8 cellular contexts compared by ENCODE assay signal in the genomic region with DNA sequence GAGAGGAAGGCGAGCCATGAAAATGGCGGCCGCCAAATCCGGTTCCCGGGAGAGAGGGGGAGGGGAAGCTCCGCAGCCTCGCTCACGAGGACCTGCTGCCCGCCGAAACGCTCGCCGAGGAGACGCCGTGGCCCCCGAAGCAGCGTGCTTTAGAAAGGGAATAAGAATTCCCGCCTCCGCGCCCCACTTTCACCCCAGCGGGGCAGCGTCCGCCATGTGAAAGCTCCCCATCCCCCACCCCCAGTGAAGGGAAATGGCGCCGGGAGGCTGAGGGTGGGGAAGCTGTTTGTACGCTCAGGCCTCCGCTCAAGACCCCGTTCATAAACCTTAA.
DNase-seq lines count a peak whose midpoint lies in the region; TF ChIP-seq lines count a peak whose summit lies in the region.

No MANE protein-coding gene starts in this region.

- TF ChIP-seq CTCF in HFF-Myc (IDR thresholded peaks at IDR 0.05; ENCODE audit: low read depth, low read length, missing control alignments), result no peak

- peak overlapping the region; percentile 87 for H3K4me3 ChIP-seq in HFF-Myc (replicated peaks; ENCODE audit: low read depth, low read length)

- DNase-seq in COR-L47 (lab: John Stamatoyannopoulos, UW) (peak; percentile 58), HFF-Myc (ENCODE audit: extremely low read depth, low read depth) (no peak), NCI-H446 treated with DMSO at 0.1 percent for 48 hours (lab: John Stamatoyannopoulos, UW) (peak; percentile 55), midbrain (lab: John Stamatoyannopoulos, UW) (peak; percentile 85), cerebellar nuclear complex (lab: John Stamatoyannopoulos, UW) (no peak)
- DNase-seq in activated CD8-positive, alpha-beta memory T cell treated with anti-CD3 and anti-CD28 coated beads for 24 hours, result peak; percentile 94
- DNase-seq in effector CD8-positive, alpha-beta T cell (lab: John Stamatoyannopoulos, UW), result peak; percentile 70
- peak; percentile 59 to 62 for DNase-seq in stimulated activated CD8-positive, alpha-beta memory T cell treated with anti-CD3 and anti-CD28 coated beads, Interleukin-15, amount 100 ng/mL, for 48 hours (ENCODE audit: low read depth in 2 of 2)

Comparison
In these comparisons a context has a peak if more than half of its experiments do, and no peak if none do; other contexts are left out.
1. DNase-seq: peak in COR-L47 (single experiment), NCI-H446 treated with DMSO at 0.1 percent for 48 hours (single experiment), activated CD8-positive, alpha-beta memory T cell treated with anti-CD3 and anti-CD28 coated beads for 24 hours (single experiment), effector CD8-positive, alpha-beta T cell (single experiment), midbrain (single experiment) and stimulated activated CD8-positive, alpha-beta memory T cell treated with anti-CD3 and anti-CD28 coated beads, Interleukin-15, amount 100 ng/mL, for 48 hours (2 of 2); none in HFF-Myc (single experiment) and cerebellar nuclear complex (0 of 2).